Comparison of ENCODE assay signal across 24 cellular contexts in the genomic region with DNA sequence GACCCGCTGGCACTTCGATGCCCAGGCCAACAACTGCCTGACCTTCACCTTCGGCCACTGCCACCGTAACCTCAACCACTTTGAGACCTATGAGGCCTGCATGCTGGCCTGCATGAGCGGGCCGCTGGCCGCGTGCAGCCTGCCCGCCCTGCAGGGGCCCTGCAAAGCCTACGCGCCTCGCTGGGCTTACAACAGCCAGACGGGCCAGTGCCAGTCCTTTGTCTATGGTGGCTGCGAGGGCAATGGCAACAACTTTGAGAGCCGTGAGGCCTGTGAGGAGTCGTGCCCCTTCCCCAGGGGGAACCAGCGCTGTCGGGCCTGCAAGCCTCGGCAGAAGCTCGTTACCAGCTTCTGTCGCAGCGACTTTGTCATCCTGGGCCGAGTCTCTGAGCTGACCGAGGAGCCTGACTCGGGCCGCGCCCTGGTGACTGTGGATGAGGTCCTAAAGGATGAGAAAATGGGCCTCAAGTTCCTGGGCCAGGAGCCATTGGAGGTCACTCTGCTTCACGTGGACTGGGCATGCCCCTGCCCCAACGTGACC. TPM values are rescaled to one million over a fixed set of nuclear protein-coding genes. Genes with fewer than 3 reads are reported as not detected.
DNase-seq lines count a peak whose midpoint lies in the region; ATAC-seq and TF ChIP-seq lines count a peak whose summit lies in the region.
"Had no signal": no experiment of that assay in that cellular context is flagged by ENCODE, and none has a peak within 500 bp of the region (broad histone marks: within the 10 kb centered on the region; RNA-seq: fewer than 3 reads in every experiment).

No MANE protein-coding gene starts in this region.

- no peak overlapping the region for H3K4me2 ChIP-seq in osteoblast (ENCODE audit: insufficient read depth, low read length)
- H3K4me2 ChIP-seq: SK-N-SH had no signal

- H3K4me1 Mint-ChIP-seq in activated T-cell treated with anti-CD3 and anti-CD28 coated beads, Interleukin-2, amount 50 U/mL, for 24 hours (ENCODE audit: low read depth), result peaks cover 2% of the 10 kb centered on the region
- H3K4me1 Mint-ChIP-seq in activated T-cell treated with anti-CD3 and anti-CD28 coated beads, Interleukin-2, amount 50 U/mL, for 4 hours (ENCODE audit: low read depth), result peaks cover 1% of the 10 kb centered on the region
- H3K4me1 Mint-ChIP-seq in endodermal cell, result peaks cover 17% of the 10 kb centered on the region

- no peak overlapping the region for H2AFZ ChIP-seq in osteoblast (ENCODE audit: low read length)

- H3K27ac ChIP-seq in RWPE2 (ENCODE audit: poor library complexity, severe bottlenecking) (no peak overlapping the region), endodermal cell (ENCODE audit: low read depth, low read length) (no peak overlapping the region), osteoblast (ENCODE audit: low read depth, low read length) (no peak overlapping the region)
- H3K27ac ChIP-seq: RWPE1 had no signal

- no peak for TF ChIP-seq CTCF in RWPE2 (IDR thresholded peaks at IDR 0.05; ENCODE audit: poor library complexity, severe bottlenecking)
- TF ChIP-seq CTCF in endodermal cell (conservative IDR thresholded peaks at IDR 0.05), result no peak
- no peak for TF ChIP-seq CTCF in osteoblast (IDR thresholded peaks at IDR 0.05; ENCODE audit: extremely low read depth, low read depth, low read length)

- H3K36me3 ChIP-seq in RWPE2 (ENCODE audit: low read depth) (no peaks in the 10 kb centered on the region), endodermal cell (ENCODE audit: control insufficient read depth, insufficient read depth, low read length) (no peaks in the 10 kb centered on the region), osteoblast (ENCODE audit: insufficient read depth, low read length) (no peaks in the 10 kb centered on the region)

- H3K4me3 Mint-ChIP-seq in activated T-cell treated with anti-CD3 and anti-CD28 coated beads, Interleukin-2, amount 50 U/mL, for 24 hours, result no peak overlapping the region
- no peak overlapping the region for H3K4me3 Mint-ChIP-seq in activated T-cell treated with anti-CD3 and anti-CD28 coated beads, Interleukin-2, amount 50 U/mL, for 4 hours
- no peak overlapping the region for H3K4me3 Mint-ChIP-seq in endodermal cell
- H3K4me3 Mint-ChIP-seq: CD8-positive, alpha-beta memory T cell had no signal

- H3K9ac ChIP-seq in endodermal cell (ENCODE audit: extremely low read depth, low read length, poor library complexity, severe bottlenecking), result no peak overlapping the region
- H3K9ac ChIP-seq: SK-N-SH had no signal

- no peaks in the 10 kb centered on the region for H3K79me2 ChIP-seq in osteoblast (ENCODE audit: insufficient read depth, low read length)

- H4K20me1 ChIP-seq in osteoblast (ENCODE audit: insufficient read depth, low read length), result no peaks in the 10 kb centered on the region

- H3K9me3 ChIP-seq in RWPE2 (ENCODE audit: severe bottlenecking) (no peaks in the 10 kb centered on the region), endodermal cell (ENCODE audit: control insufficient read depth, low read length) (no peaks in the 10 kb centered on the region), osteoblast (ENCODE audit: low read depth, low read length) (no peaks in the 10 kb centered on the region)
- H3K9me3 ChIP-seq: SK-N-SH had no signal

- H3K9me3 Mint-ChIP-seq in activated T-cell treated with anti-CD3 and anti-CD28 coated beads, Interleukin-2, amount 50 U/mL, for 24 hours, result no peaks in the 10 kb centered on the region
- no peaks in the 10 kb centered on the region for H3K9me3 Mint-ChIP-seq in activated T-cell treated with anti-CD3 and anti-CD28 coated beads, Interleukin-2, amount 50 U/mL, for 4 hours
- H3K9me3 Mint-ChIP-seq in endodermal cell, result no peaks in the 10 kb centered on the region
- H3K9me3 Mint-ChIP-seq: CD8-positive, alpha-beta memory T cell had no signal

- no peak overlapping the region for H3K4me3 ChIP-seq in RWPE2 (ENCODE audit: severe bottlenecking)
- no peak overlapping the region for H3K4me3 ChIP-seq in endodermal cell (ENCODE audit: low read length)
- no peak overlapping the region for H3K4me3 ChIP-seq in osteoblast (ENCODE audit: insufficient read depth, low read length)

- H3K36me3 Mint-ChIP-seq in activated T-cell treated with anti-CD3 and anti-CD28 coated beads, Interleukin-2, amount 50 U/mL, for 24 hours (ENCODE audit: low read depth), result no peaks in the 10 kb centered on the region
- no peaks in the 10 kb centered on the region for H3K36me3 Mint-ChIP-seq in activated T-cell treated with anti-CD3 and anti-CD28 coated beads, Interleukin-2, amount 50 U/mL, for 4 hours (ENCODE audit: insufficient read depth)
- no peaks in the 10 kb centered on the region for H3K36me3 Mint-ChIP-seq in endodermal cell (ENCODE audit: low read depth)
- H3K36me3 Mint-ChIP-seq: CD8-positive, alpha-beta memory T cell had no signal

- H3K27me3 Mint-ChIP-seq in activated T-cell treated with anti-CD3 and anti-CD28 coated beads, Interleukin-2, amount 50 U/mL, for 24 hours, result peaks cover 3% of the 10 kb centered on the region
- peaks cover 5% of the 10 kb centered on the region for H3K27me3 Mint-ChIP-seq in activated T-cell treated with anti-CD3 and anti-CD28 coated beads, Interleukin-2, amount 50 U/mL, for 4 hours (ENCODE audit: low read depth)
- H3K27me3 Mint-ChIP-seq in endodermal cell (ENCODE audit: insufficient read depth), result peaks cover 5% of the 10 kb centered on the region

- no peak overlapping the region for H3K27ac Mint-ChIP-seq in activated T-cell treated with anti-CD3 and anti-CD28 coated beads, Interleukin-2, amount 50 U/mL, for 24 hours
- H3K27ac Mint-ChIP-seq in endodermal cell, result no peak overlapping the region
- H3K27ac Mint-ChIP-seq: CD8-positive, alpha-beta memory T cell had no signal

- DNase-seq in activated T-cell treated with anti-CD3 and anti-CD28 coated beads, Interleukin-2, amount 50 U/mL, for 24 hours, result peak; percentile 21
- DNase-seq in activated T-cell treated with anti-CD3 and anti-CD28 coated beads, Interleukin-2, amount 50 U/mL, for 4 hours, result no peak
- peak; percentile 61 for DNase-seq in RWPE2 (ENCODE audit: low spot score)
- peak; percentile 47 for DNase-seq in endodermal cell
- DNase-seq in osteoblast (ENCODE audit: insufficient read length, low spot score, missing footprints), result peak; percentile 14
- DNase-seq in NCI-H187 treated with DMSO at 0.1 percent for 48 hours (lab: John Stamatoyannopoulos, UW), result no peak
- no peak for DNase-seq in NCI-H446 treated with DMSO at 0.1 percent for 48 hours (lab: John Stamatoyannopoulos, UW)
- DNase-seq in HCEC 1CT, result no peak
- DNase-seq: 8988T; AML-193; C1 segment of cervical spinal cord; Calu3; CD8-positive, alpha-beta memory T cell; KBM-7; MM.1S; NCI-H1048; NCI-H1417 treated with DMSO at 0.1 percent for 48 hours; NCI-H187; NCI-H510A treated with DMSO at 0.1 percent for 48 hours; NCI-H748 treated with DMSO at 0.1 percent for 48 hours; SIG-M5; SK-N-SH had no signal

- H3K4me1 ChIP-seq in RWPE2 (ENCODE audit: insufficient read depth, poor library complexity, severe bottlenecking), result no peaks in the 10 kb centered on the region
- peaks cover 5% of the 10 kb centered on the region for H3K4me1 ChIP-seq in endodermal cell (ENCODE audit: control insufficient read depth, insufficient read depth, low read length)
- H3K4me1 ChIP-seq in osteoblast (ENCODE audit: insufficient read depth, low read length), result peaks cover 6% of the 10 kb centered on the region

- H3K27me3 ChIP-seq in RWPE2 (ENCODE audit: insufficient read depth, poor library complexity, severe bottlenecking), result no peaks in the 10 kb centered on the region
- no peaks in the 10 kb centered on the region for H3K27me3 ChIP-seq in endodermal cell (ENCODE audit: control insufficient read depth, insufficient read depth, low read length, poor library complexity, severe bottlenecking)
- H3K27me3 ChIP-seq in osteoblast (ENCODE audit: insufficient read depth, low read length), result no peaks in the 10 kb centered on the region

- WGBS in endodermal cell (ENCODE audit: insufficient coverage in 1 of 2, insufficient read length in 1 of 2), 2 experiments, result 92 to 96% methylated on average over 22 to 29 of the region's 29 CpGs

- ATAC-seq in activated T-cell treated with anti-CD3 and anti-CD28 coated beads, Interleukin-2, amount 50 U/mL, for 4 hours, result no peak
- no peak for ATAC-seq in RWPE2 (ENCODE audit: low read depth)

RNA-seq across cellular contexts. Expression of a gene that starts 5.0 kb away (rescaled TPM):
- total RNA-seq in activated T-cell treated with anti-CD3 and anti-CD28 coated beads, Interleukin-2, amount 50 U/mL, for 4 hours, result not detected
- total RNA-seq in endodermal cell (under 1 TPM; 0.29 to 0.35 TPM), osteoblast (under 0.01 TPM in 1 of 2 replicates, not detected in the other)
- 0.25 TPM for polyA plus RNA-seq in endodermal cell (2013, experiment 1 of 2)
- 0.29 TPM for polyA plus RNA-seq in endodermal cell (2013, experiment 2 of 2)
- total RNA-seq: Calu3; CD8-positive, alpha-beta memory T cell; Daoy had no signal
- polyA plus RNA-seq: CD8-positive, alpha-beta memory T cell; SK-N-SH had no signal

RNA-seq across cellular contexts. Expression of a gene that starts 25.8 kb away (rescaled TPM):
- 10 to 100 TPM; 29.4 to 31.0 (median 30.9) TPM for total RNA-seq in activated T-cell treated with anti-CD3 and anti-CD28 coated beads, Interleukin-2, amount 50 U/mL, for 4 hours
- total RNA-seq in endodermal cell (10 to 100 TPM; 35.5 to 36.3 TPM), osteoblast (18.8 and 21.5 TPM in 2 replicates)
- polyA plus RNA-seq in endodermal cell (2013, experiment 1 of 2), result 45.3 TPM
- 45.3 TPM for polyA plus RNA-seq in endodermal cell (2013, experiment 2 of 2)

Comparison
In these comparisons a context has a peak if more than half of its experiments do, and no peak if none do; other contexts are left out.
1. DNase-seq: peak in activated T-cell treated with anti-CD3 and anti-CD28 coated beads, Interleukin-2, amount 50 U/mL, for 24 hours (single experiment), RWPE2 (single experiment), endodermal cell (single experiment) and osteoblast (single experiment); none in activated T-cell treated with anti-CD3 and anti-CD28 coated beads, Interleukin-2, amount 50 U/mL, for 4 hours (single experiment), NCI-H187 treated with DMSO at 0.1 percent for 48 hours (single experiment), NCI-H446 treated with DMSO at 0.1 percent for 48 hours (single experiment) and HCEC 1CT (single experiment).